In the genomic region with DNA sequence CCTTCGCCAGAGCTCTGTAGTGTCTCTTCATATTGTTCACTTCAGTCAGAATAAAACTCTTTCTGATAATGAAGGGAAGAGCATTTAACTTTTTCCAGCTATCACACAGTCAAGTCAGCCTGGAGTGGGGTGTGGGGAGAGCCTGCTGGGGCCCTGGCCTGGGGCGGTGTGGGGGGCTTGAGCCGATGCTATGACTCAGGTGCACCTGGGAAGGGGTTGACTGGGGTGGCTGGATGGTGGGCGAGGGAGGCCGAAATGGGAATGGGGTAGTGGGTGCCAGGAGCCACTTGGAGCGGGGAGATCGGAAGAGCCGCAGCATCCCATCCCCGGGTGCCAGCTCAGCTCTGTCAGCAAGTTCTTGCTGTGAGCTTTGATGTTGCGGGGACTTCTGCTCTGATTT, we compare ENCODE assay signal across 19 cellular contexts.
DNase-seq lines count a peak whose midpoint lies in the region; ATAC-seq and TF ChIP-seq lines count a peak whose summit lies in the region.
"Had no signal": no experiment of that assay in that cellular context is flagged by ENCODE, and none has a peak within 500 bp of the region (broad histone marks: within the 10 kb centered on the region; RNA-seq: fewer than 3 reads in every experiment).

No MANE protein-coding gene starts in this region.

- DNase-seq in nephron progenitor cell, result no peak
- DNase-seq in activated CD8-positive, alpha-beta memory T cell treated with anti-CD3 and anti-CD28 coated beads, Interleukin-2, amount 50 U/mL, for 48 hours, result no peak
- no peak for DNase-seq in naive thymus-derived CD4-positive, alpha-beta T cell
- DNase-seq: AML-193; Caco-2; Calu3; CD4-positive, alpha-beta T cell; CD8-positive, alpha-beta T cell; DMS79; DND-41; EL; GDM1 had no signal

- H4K20me1 ChIP-seq in BLaER1 (no peaks in the 10 kb centered on the region), Loucy (ENCODE audit: insufficient read depth, low read length, poor library complexity, severe bottlenecking) (no peaks in the 10 kb centered on the region)

- peak overlapping the region; percentile 30; the same call in 1 of the 2 replicates for H3K9ac ChIP-seq in BLaER1
- peak overlapping the region; percentile 48 for H3K9ac ChIP-seq in Loucy (ENCODE audit: low read depth, low read length, poor library complexity, severe bottlenecking)

- no peaks in the 10 kb centered on the region for H3K27me3 ChIP-seq in BLaER1
- no peaks in the 10 kb centered on the region for H3K27me3 ChIP-seq in Loucy (ENCODE audit: insufficient read depth, low read length, poor library complexity, severe bottlenecking)
- no peaks in the 10 kb centered on the region for H3K27me3 ChIP-seq in naive thymus-derived CD4-positive, alpha-beta T cell (ENCODE audit: control insufficient read depth in 2 of 2, insufficient read depth in 2 of 2, low read length in 2 of 2)

- H3K36me3 ChIP-seq in BLaER1, result no peaks in the 10 kb centered on the region
- H3K36me3 ChIP-seq in Loucy (ENCODE audit: insufficient read depth, low read length), result no peaks in the 10 kb centered on the region
- H3K36me3 ChIP-seq in naive thymus-derived CD4-positive, alpha-beta T cell (ENCODE audit: control insufficient read depth in 2 of 3, insufficient read depth in 3 of 3, low read length in 3 of 3), result no peaks in the 10 kb centered on the region

- H3K4me2 ChIP-seq in BLaER1, result peak overlapping the region; percentile 79
- peak overlapping the region; percentile 53 for H3K4me2 ChIP-seq in Loucy (ENCODE audit: low read depth, low read length, poor library complexity, severe bottlenecking)
- H3K4me2 ChIP-seq: A549 had no signal

- peak overlapping the region; percentile 72 for H3K27ac Mint-ChIP-seq in nephron progenitor cell
- no peak overlapping the region for H3K27ac Mint-ChIP-seq in naive thymus-derived CD4-positive, alpha-beta T cell
- H3K27ac Mint-ChIP-seq: B cell; CD4-positive, alpha-beta T cell; CD8-positive, alpha-beta T cell had no signal

- H3K27me3 Mint-ChIP-seq in nephron progenitor cell (ENCODE audit: low read depth, poor library complexity), result peaks cover 10% of the 10 kb centered on the region
- peaks cover 0 to 20% (median 15%) of the 10 kb centered on the region in 5 donors for H3K27me3 Mint-ChIP-seq in naive thymus-derived CD4-positive, alpha-beta T cell

- H3K4me3 ChIP-seq in BLaER1, result peak overlapping the region; percentile 32; the same call in 1 of the 2 replicates
- no peak overlapping the region for H3K4me3 ChIP-seq in Loucy (ENCODE audit: low read length, poor library complexity, severe bottlenecking)
- H3K4me3 ChIP-seq in naive thymus-derived CD4-positive, alpha-beta T cell (ENCODE audit: low read length), result no peak overlapping the region
- H3K4me3 ChIP-seq: A549, GM12878 had no signal

- peaks cover 11% of the 10 kb centered on the region; the same call in 1 of the 2 replicates for H3F3A ChIP-seq in Loucy (ENCODE audit: low read depth)

- peak overlapping the region; percentile 64 for H3K27ac ChIP-seq in BLaER1
- no peak overlapping the region for H3K27ac ChIP-seq in naive thymus-derived CD4-positive, alpha-beta T cell (ENCODE audit: low read depth, low read length)
- H3K27ac ChIP-seq: 22Rv1, A549, C4-2B had no signal

- TF ChIP-seq CTCF in Loucy (conservative IDR thresholded peaks at IDR 0.05; ENCODE audit: low read length), result no peak
- no peak for TF ChIP-seq CTCF in nephron progenitor cell (IDR thresholded peaks at IDR 0.05)

- POLR2A ChIA-PET in naive thymus-derived CD4-positive, alpha-beta T cell (lab: Charles Lee), result no interaction called here

- H3K4me1 Mint-ChIP-seq in nephron progenitor cell, result peaks cover 68% of the 10 kb centered on the region
- peaks cover 0 to 18% (median 0%) of the 10 kb centered on the region in 7 donors for H3K4me1 Mint-ChIP-seq in naive thymus-derived CD4-positive, alpha-beta T cell
- H3K4me1 Mint-ChIP-seq: B cell had no signal

- no peaks in the 10 kb centered on the region for H3K9me3 Mint-ChIP-seq in nephron progenitor cell
- H3K9me3 Mint-ChIP-seq in naive thymus-derived CD4-positive, alpha-beta T cell, result no peaks in the 10 kb centered on the region
- H3K9me3 Mint-ChIP-seq: CD4-positive, alpha-beta T cell; CD8-positive, alpha-beta T cell had no signal

- H3K9me2 ChIP-seq in Loucy (replicated peaks; ENCODE audit: low read depth, low read length), result no peaks in the 10 kb centered on the region

- no peak overlapping the region for H2AFZ ChIP-seq in Loucy (ENCODE audit: low read length)

- H3K36me3 Mint-ChIP-seq in nephron progenitor cell (ENCODE audit: low read depth), result no peaks in the 10 kb centered on the region
- no peaks in the 10 kb centered on the region for H3K36me3 Mint-ChIP-seq in naive thymus-derived CD4-positive, alpha-beta T cell
- H3K36me3 Mint-ChIP-seq: CD8-positive, alpha-beta T cell had no signal

- no peak for ATAC-seq in naive thymus-derived CD4-positive, alpha-beta T cell
- ATAC-seq: A549; CD8-positive, alpha-beta T cell; GM12878 had no signal

- no peaks in the 10 kb centered on the region for H3K9me3 ChIP-seq in BLaER1
- H3K9me3 ChIP-seq in Loucy (ENCODE audit: insufficient read depth, low read depth, low read length), result no peaks in the 10 kb centered on the region
- no peaks in the 10 kb centered on the region for H3K9me3 ChIP-seq in naive thymus-derived CD4-positive, alpha-beta T cell (ENCODE audit: control insufficient read depth in 2 of 3, low read length in 3 of 3)
- H3K9me3 ChIP-seq: A549 had no signal

- no peaks in the 10 kb centered on the region for H3K79me2 ChIP-seq in Loucy (ENCODE audit: insufficient read depth, low read length)

- CTCF ChIA-PET in naive thymus-derived CD4-positive, alpha-beta T cell (lab: Charles Lee), result no interaction called here

- intact Hi-C loops in naive thymus-derived CD4-positive, alpha-beta T cell (cut with micrococcal nuclease), result no loop called here

- H3K4me1 ChIP-seq in BLaER1, result peaks cover 57% of the 10 kb centered on the region
- peaks cover 93% of the 10 kb centered on the region for H3K4me1 ChIP-seq in Loucy (ENCODE audit: insufficient read depth, low read length, poor library complexity, severe bottlenecking)
- H3K4me1 ChIP-seq in naive thymus-derived CD4-positive, alpha-beta T cell (ENCODE audit: control insufficient read depth in 2 of 2, insufficient read depth in 2 of 2, low read length in 2 of 2), result no peaks in the 10 kb centered on the region
- H3K4me1 ChIP-seq: A549 had no signal

- peak overlapping the region; percentile 26 for H3K4me3 Mint-ChIP-seq in nephron progenitor cell
- H3K4me3 Mint-ChIP-seq in naive thymus-derived CD4-positive, alpha-beta T cell, result no peak overlapping the region
- H3K4me3 Mint-ChIP-seq: B cell; CD4-positive, alpha-beta T cell; CD8-positive, alpha-beta T cell had no signal
